ENCODE assay signal across 19 cellular contexts in genomic region chr2:13682878-13683277, GRCh38.
DNase-seq lines count a peak whose midpoint lies in the region; ATAC-seq and TF ChIP-seq lines count a peak whose summit lies in the region.
"Had no signal": no experiment of that assay in that cellular context is flagged by ENCODE, and none has a peak within 500 bp of the region (broad histone marks: within the 10 kb centered on the region; RNA-seq: fewer than 3 reads in every experiment).

No MANE protein-coding gene starts in this region.

- no peaks in the 10 kb centered on the region for H3K36me3 ChIP-seq in PC-3 (ENCODE audit: low read depth, low read length)
- H3K36me3 ChIP-seq in osteoblast (ENCODE audit: insufficient read depth, low read length) = no peaks in the 10 kb centered on the region
- no peaks in the 10 kb centered on the region for H3K36me3 ChIP-seq in hepatocyte (replicated peaks; ENCODE audit: insufficient read depth, low read depth)
- H3K36me3 ChIP-seq: cardiac muscle cell, neutrophil, spleen had no signal

- H3F3A ChIP-seq in PC-3 (ENCODE audit: low read length, unreplicated experiment) = no peaks in the 10 kb centered on the region

- no peak overlapping the region for H3K9ac ChIP-seq in PC-3 (ENCODE audit: low read length)

- no peaks in the 10 kb centered on the region for H4K20me1 ChIP-seq in PC-3 (ENCODE audit: low read length)
- H4K20me1 ChIP-seq in osteoblast (ENCODE audit: insufficient read depth, low read length) = no peaks in the 10 kb centered on the region
- no peaks in the 10 kb centered on the region for H4K20me1 ChIP-seq in hepatocyte (ENCODE audit: insufficient read depth, poor library complexity, severe bottlenecking)

- POLR2A ChIA-PET in PC-3 (lab: Charles Lee; ENCODE audit: unreplicated experiment) = no interaction called here

- BruUV-seq in PC-3 (replicated peaks; lab: Mats Ljungman, UMichigan) = no TSS peak

- H3K9me3 ChIP-seq in PC-3 (ENCODE audit: low read length) (peaks cover 23% of the 10 kb centered on the region), osteoblast (ENCODE audit: low read depth, low read length) (peaks cover 2% of the 10 kb centered on the region), hepatocyte (ENCODE audit: low read depth) (peaks cover 11% of the 10 kb centered on the region)
- H3K9me3 ChIP-seq: neutrophil had no signal

- H3K4me3 ChIP-seq in PC-3 (ENCODE audit: low read length) = no peak overlapping the region
- H3K4me3 ChIP-seq in osteoblast (ENCODE audit: insufficient read depth, low read length) = no peak overlapping the region
- H3K4me3 ChIP-seq in hepatocyte = no peak overlapping the region
- H3K4me3 ChIP-seq: cardiac muscle cell, lung, PC-9, spleen had no signal

- H2AFZ ChIP-seq in PC-3 (ENCODE audit: low read length) (no peak overlapping the region), osteoblast (ENCODE audit: low read length) (no peak overlapping the region), hepatocyte (no peak overlapping the region)
- H2AFZ ChIP-seq: PC-9 had no signal

- H3K9me2 ChIP-seq in PC-3 (replicated peaks; ENCODE audit: low read length) (no peaks in the 10 kb centered on the region), hepatocyte (replicated peaks; ENCODE audit: insufficient read depth) (no peaks in the 10 kb centered on the region)

- WGBS in hepatocyte (ENCODE audit: low lambda C conversion rate, missing lambda C conversion rate) = 39% methylated on average over 3 of the region's 3 CpGs

- H3K27me3 ChIP-seq in PC-3 (ENCODE audit: low read length) (no peaks in the 10 kb centered on the region), osteoblast (ENCODE audit: insufficient read depth, low read length) (no peaks in the 10 kb centered on the region), hepatocyte (no peaks in the 10 kb centered on the region)
- H3K27me3 ChIP-seq: cardiac muscle cell, neutrophil, spleen had no signal

- no peak overlapping the region for H3K4me2 ChIP-seq in PC-3 (ENCODE audit: low read length)
- H3K4me2 ChIP-seq in osteoblast (ENCODE audit: insufficient read depth, low read length) = no peak overlapping the region
- H3K4me2 ChIP-seq in hepatocyte = no peak overlapping the region
- H3K4me2 ChIP-seq: PC-9 had no signal

- intact Hi-C loops in PC-3 (cut with micrococcal nuclease) = no loop called here

- H3K4me1 ChIP-seq in PC-3 (ENCODE audit: insufficient read depth, low read length) = no peaks in the 10 kb centered on the region
- no peaks in the 10 kb centered on the region for H3K4me1 ChIP-seq in osteoblast (ENCODE audit: insufficient read depth, low read length)
- no peaks in the 10 kb centered on the region for H3K4me1 ChIP-seq in hepatocyte (ENCODE audit: insufficient read depth)
- H3K4me1 ChIP-seq: spleen had no signal

- CTCF ChIA-PET in PC-3 (lab: Charles Lee) = no interaction called here

- H3K79me2 ChIP-seq in PC-3 (ENCODE audit: low read length) (no peaks in the 10 kb centered on the region), osteoblast (ENCODE audit: insufficient read depth, low read length) (no peaks in the 10 kb centered on the region), hepatocyte (no peaks in the 10 kb centered on the region)

- H3K27ac ChIP-seq in PC-3 (ENCODE audit: low read length) (no peak overlapping the region), osteoblast (ENCODE audit: low read depth, low read length) (no peak overlapping the region), hepatocyte (no peak overlapping the region)
- H3K27ac ChIP-seq: cardiac muscle cell, HL-60, neutrophil, PC-9, spleen had no signal

- DNase-seq in ELF-1 (ENCODE audit: low read depth, low spot score) (peak; percentile 57), PC-3 (peak; percentile 69), dedifferentiated amniotic fluid mesenchymal stem cell (ENCODE audit: extremely low spot score) (peak; percentile 91), non-pigmented ciliary epithelial cell (ENCODE audit: low read depth) (peak; percentile 44), SK-N-DZ (ENCODE audit: low spot score) (no peak), osteoblast (ENCODE audit: insufficient read length, low spot score, missing footprints) (no peak), hepatocyte (ENCODE audit: low spot score) (no peak)
- DNase-seq: activated CD4-positive, alpha-beta T cell treated with anti-CD3 and anti-CD28 coated beads for 4 hours; activated T-cell treated with anti-CD3 and anti-CD28 coated beads, Interleukin-2, amount 50 U/mL, for 72 hours; CD8-positive, alpha-beta memory T cell; hypothalamus; NCI-H226; spleen had no signal

- no peak for TF ChIP-seq CTCF in PC-3 (conservative IDR thresholded peaks at IDR 0.05; ENCODE audit: low read depth, low read length)
- TF ChIP-seq CTCF in osteoblast (IDR thresholded peaks at IDR 0.05; ENCODE audit: extremely low read depth, low read depth, low read length) = no peak
- TF ChIP-seq CTCF in hepatocyte (IDR thresholded peaks at IDR 0.05; ENCODE audit: poor library complexity) = no peak

- ATAC-seq in PC-3 (no peak), GM21529 (IDR thresholded peaks at IDR 0.05; ENCODE audit: unreplicated experiment) (no peak)
- ATAC-seq: activated T-cell treated with anti-CD3 and anti-CD28 coated beads, Interleukin-2, amount 50 U/mL, for 72 hours had no signal

Comparison
In these comparisons a context has a peak if more than half of its experiments do, and no peak if none do; other contexts are left out.
1. DNase-seq: peak in ELF-1 (single experiment), PC-3 (single experiment), dedifferentiated amniotic fluid mesenchymal stem cell (single experiment) and non-pigmented ciliary epithelial cell (single experiment); none in SK-N-DZ (single experiment), osteoblast (single experiment) and hepatocyte (single experiment).